9 cellular contexts compared by ENCODE assay signal in genomic region chr5:39760385-39761198, GRCh38.
DNase-seq lines count a peak whose midpoint lies in the region; ATAC-seq and TF ChIP-seq lines count a peak whose summit lies in the region.
"Had no signal": no experiment of that assay in that cellular context is flagged by ENCODE, and none has a peak within 500 bp of the region (broad histone marks: within the 10 kb centered on the region; RNA-seq: fewer than 3 reads in every experiment).

No MANE protein-coding gene starts in this region.

- H3K4me3 ChIP-seq in retinal pigment epithelial cell (ENCODE audit: low read length) (no peak overlapping the region), testis (no peak overlapping the region)

- H3K27ac ChIP-seq in testis, result no peak overlapping the region

- H3K4me1 ChIP-seq in testis, result no peaks in the 10 kb centered on the region

- POLR2A ChIA-PET in naive thymus-derived CD8-positive, alpha-beta T cell (lab: Charles Lee), result no interaction called here

- H3K27me3 Mint-ChIP-seq in naive thymus-derived CD8-positive, alpha-beta T cell, result peaks cover 0 to 9% (median 2%) of the 10 kb centered on the region in 5 donors
- no peaks in the 10 kb centered on the region for H3K27me3 Mint-ChIP-seq in activated naive CD4-positive, alpha-beta T cell treated with anti-CD3 and anti-CD28 coated beads, Interleukin-2, amount 10 ng/mL, durations not matched to agents 7 days and 5 days

- 66 to 68% methylated on average over 5 of the region's 5 CpGs for WGBS in testis, 2 donors

- ATAC-seq in naive thymus-derived CD8-positive, alpha-beta T cell, result no peak
- no peak for ATAC-seq in HG02759 (IDR thresholded peaks at IDR 0.05; ENCODE audit: unreplicated experiment)

- H3K4me3 Mint-ChIP-seq in naive thymus-derived CD8-positive, alpha-beta T cell, result no peak overlapping the region
- no peak overlapping the region for H3K4me3 Mint-ChIP-seq in activated naive CD4-positive, alpha-beta T cell treated with anti-CD3 and anti-CD28 coated beads, Interleukin-2, amount 10 ng/mL, durations not matched to agents 7 days and 5 days

- H3K36me3 Mint-ChIP-seq in naive thymus-derived CD8-positive, alpha-beta T cell, result no peaks in the 10 kb centered on the region
- H3K36me3 Mint-ChIP-seq in activated naive CD4-positive, alpha-beta T cell treated with anti-CD3 and anti-CD28 coated beads, Interleukin-2, amount 10 ng/mL, durations not matched to agents 7 days and 5 days, result no peaks in the 10 kb centered on the region

- H3K9me3 Mint-ChIP-seq in naive thymus-derived CD8-positive, alpha-beta T cell, result no peaks in the 10 kb centered on the region
- H3K9me3 Mint-ChIP-seq in activated naive CD4-positive, alpha-beta T cell treated with anti-CD3 and anti-CD28 coated beads, Interleukin-2, amount 10 ng/mL, durations not matched to agents 7 days and 5 days, result no peaks in the 10 kb centered on the region

- CTCF ChIA-PET in activated naive CD4-positive, alpha-beta T cell treated with anti-CD3 and anti-CD28 coated beads, Interleukin-2, amount 10 ng/mL, durations not matched to agents 7 days and 5 days (lab: Charles Lee), result no interaction called here

- intact Hi-C loops in testis (cut with DNase I; ENCODE audit: low total_unique reads), result no loop called here

- TF ChIP-seq CTCF in retinal pigment epithelial cell (conservative IDR thresholded peaks at IDR 0.05; ENCODE audit: low read depth, low read length), result no peak
- no peak for TF ChIP-seq CTCF in testis (IDR thresholded peaks at IDR 0.05)

- H3K9me3 ChIP-seq in testis, result no peaks in the 10 kb centered on the region

- DNase-seq in EL, result peak; percentile 96
- peak; percentile 81 for DNase-seq in SIG-M5 treated with dmso at 0.1 percent for 504 hours (lab: John Stamatoyannopoulos, UW; ENCODE audit: unreplicated experiment)
- peak; percentile 96 for DNase-seq in fibroblast of gingiva (ENCODE audit: low read depth)
- DNase-seq in retinal pigment epithelial cell (ENCODE audit: low read depth), result peak; percentile 84
- DNase-seq in naive thymus-derived CD8-positive, alpha-beta T cell, result no peak
- DNase-seq in testis, result no peak
- DNase-seq in activated naive CD4-positive, alpha-beta T cell treated with anti-CD3 and anti-CD28 coated beads, Interleukin-2, amount 10 ng/mL, durations not matched to agents 7 days and 5 days, result no peak
- DNase-seq: NCI-H446 had no signal

- no peaks in the 10 kb centered on the region for H3K4me1 Mint-ChIP-seq in naive thymus-derived CD8-positive, alpha-beta T cell
- H3K4me1 Mint-ChIP-seq in activated naive CD4-positive, alpha-beta T cell treated with anti-CD3 and anti-CD28 coated beads, Interleukin-2, amount 10 ng/mL, durations not matched to agents 7 days and 5 days, result no peaks in the 10 kb centered on the region

- no peak for TF ChIP-seq POLR2A in testis (IDR thresholded peaks at IDR 0.05)

- no peak overlapping the region for H3K27ac Mint-ChIP-seq in naive thymus-derived CD8-positive, alpha-beta T cell
- no peak overlapping the region for H3K27ac Mint-ChIP-seq in activated naive CD4-positive, alpha-beta T cell treated with anti-CD3 and anti-CD28 coated beads, Interleukin-2, amount 10 ng/mL, durations not matched to agents 7 days and 5 days

- H3K36me3 ChIP-seq in testis (ENCODE audit: low read depth, missing control alignments), result no peaks in the 10 kb centered on the region

- no peaks in the 10 kb centered on the region for H3K27me3 ChIP-seq in testis

Comparison
In these comparisons a context has a peak if more than half of its experiments do, and no peak if none do; other contexts are left out.
1. DNase-seq: peak in EL (single experiment), SIG-M5 treated with dmso at 0.1 percent for 504 hours (single experiment), fibroblast of gingiva (single experiment) and retinal pigment epithelial cell (single experiment); none in naive thymus-derived CD8-positive, alpha-beta T cell (0 of 10), testis (single experiment) and activated naive CD4-positive, alpha-beta T cell treated with anti-CD3 and anti-CD28 coated beads, Interleukin-2, amount 10 ng/mL, durations not matched to agents 7 days and 5 days (single experiment).